ENCODE assay signal across 8 cellular contexts in the genomic region with DNA sequence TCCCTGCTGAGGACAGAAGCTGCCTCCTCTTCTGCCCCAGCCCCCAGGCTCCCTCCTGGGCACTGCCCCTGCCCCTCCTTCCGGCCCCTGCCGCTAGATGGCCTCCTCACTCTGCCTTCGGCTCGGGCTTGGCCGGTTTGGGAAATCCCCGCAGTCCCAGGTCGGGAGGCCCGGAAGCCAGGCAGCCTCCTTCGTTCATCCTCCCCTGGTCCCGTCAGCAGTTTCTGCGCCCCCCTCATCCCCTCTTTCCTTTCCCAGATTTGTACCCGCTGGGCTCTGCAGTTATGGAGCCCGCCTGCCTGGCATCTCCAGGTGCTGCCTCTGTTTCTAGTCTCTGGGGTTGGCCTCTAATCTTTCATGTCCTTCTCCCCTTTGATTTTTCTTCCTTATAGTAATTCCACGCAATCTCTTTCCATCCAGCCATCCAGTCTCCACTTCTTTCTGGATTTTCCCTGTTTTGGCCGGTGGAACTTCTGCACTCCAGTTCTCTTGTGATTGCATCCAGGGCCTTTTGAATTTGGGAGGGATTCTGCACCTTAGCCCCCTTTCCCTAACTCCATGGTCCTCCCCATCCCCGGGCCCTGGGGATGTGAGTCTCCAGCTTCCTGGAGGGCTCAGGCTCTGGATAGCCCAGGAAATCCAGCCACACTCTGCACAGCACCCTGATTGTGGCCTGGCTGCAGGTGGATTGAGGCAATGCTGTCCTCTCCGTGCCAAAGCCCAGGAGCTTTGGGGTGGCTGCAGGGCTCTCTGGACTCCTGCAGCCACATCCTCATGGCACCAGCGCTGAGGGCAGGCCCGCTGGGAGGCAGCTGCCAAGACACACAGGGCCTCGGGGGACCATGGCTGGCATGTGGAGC. TPM values are rescaled to one million over a fixed set of nuclear protein-coding genes. Genes with fewer than 3 reads are reported as not detected.
DNase-seq lines count a peak whose midpoint lies in the region; ATAC-seq and TF ChIP-seq lines count a peak whose summit lies in the region.

No MANE protein-coding gene starts in this region.

- no peaks in the 10 kb centered on the region for H3F3A ChIP-seq in PC-9 (ENCODE audit: insufficient read depth, low read depth)

- DNase-seq in Ammon's horn (ENCODE audit: low spot score): peak; percentile 42
- DNase-seq in PC-9: peak; percentile 49 to 80
- DNase-seq in activated effector memory CD4-positive, alpha-beta T cell treated with Interleukin-2 at 50 U/mL for 16 hours: peak; percentile 9
- DNase-seq in heart right ventricle: peak; percentile 18 to 44
- peak; percentile 70 for DNase-seq in stimulated activated CD4-positive, alpha-beta T cell treated with anti-CD3 and anti-CD28 coated beads, Interleukin-1b, Interleukin-23, amount 100 ng/mL, for 48 hours
- DNase-seq in omental fat pad (ENCODE audit: low spot score): no peak

- no peaks in the 10 kb centered on the region for H3K27me3 ChIP-seq in PC-9 (ENCODE audit: insufficient read depth, low read depth)
- H3K27me3 ChIP-seq in heart right ventricle: peaks cover 2 to 95% (median 87%) of the 10 kb centered on the region in 7 donors

- H3K79me2 ChIP-seq in PC-9 (ENCODE audit: low read depth): no peaks in the 10 kb centered on the region

- H4K20me1 ChIP-seq in PC-9 (ENCODE audit: insufficient read depth): no peaks in the 10 kb centered on the region

- H3K27ac ChIP-seq in PC-9 (no peak overlapping the region), heart right ventricle (no peak overlapping the region)

- H3K9me3 ChIP-seq in PC-9 (ENCODE audit: insufficient read depth, low read depth) (no peaks in the 10 kb centered on the region), heart right ventricle (no peaks in the 10 kb centered on the region)

- H3K36me3 ChIP-seq in PC-9 (ENCODE audit: low read depth) (no peaks in the 10 kb centered on the region), heart right ventricle (no peaks in the 10 kb centered on the region)

- H3K4me3 ChIP-seq in PC-9: peak overlapping the region; percentile 11; the same call in 1 of the 2 replicates
- no peak overlapping the region for H3K4me3 ChIP-seq in heart right ventricle

- H2AFZ ChIP-seq in PC-9: 0 out of 2 replicates have a peak overlapping the region, but pooled peaks have one; percentile 36

- whole genome bisulfite sequencing in heart right ventricle, 2 donors: 28 to 31% methylated on average over 20 of the region's 20 CpGs

- peak overlapping the region; percentile 62 for H3K4me2 ChIP-seq in PC-9

- CTCF ChIA-PET in PC-9 (lab: Charles Lee): no interaction called here

- POLR2A ChIA-PET in PC-9 (lab: Charles Lee; ENCODE audit: unreplicated experiment): interaction anchor here (0.5 kb wide), 1 partner anchor 407 kb away, joined by 3 read pairs; no protein-coding TSS in a partner anchor

- ATAC-seq in GM18508 (IDR thresholded peaks at IDR 0.05; ENCODE audit: insufficient read depth, unreplicated experiment) (peak; percentile 86), HG02970 (IDR thresholded peaks at IDR 0.05; ENCODE audit: low FRiP score, unreplicated experiment) (peak; percentile 60), heart right ventricle (peak in 7 of 8 donors; percentile 22 to 79 (median 74)), omental fat pad (ENCODE audit: low FRiP score) (no peak)

- H3K9me2 ChIP-seq in PC-9 (ENCODE audit: insufficient read depth): no peaks in the 10 kb centered on the region

- H3K4me1 ChIP-seq in PC-9 (replicated peaks; ENCODE audit: insufficient read depth) (peaks cover 39% of the 10 kb centered on the region), heart right ventricle (peaks cover 0 to 16% (median 4%) of the 10 kb centered on the region in 9 donors)

- TF ChIP-seq CTCF in PC-9 (conservative IDR thresholded peaks at IDR 0.05): peak; percentile 90
- TF ChIP-seq CTCF in heart right ventricle (IDR thresholded peaks at IDR 0.05): peak in 7 of 9 donors; percentile 51 to 65 (median 59)
- no peak for TF ChIP-seq CTCF in omental fat pad (IDR thresholded peaks at IDR 0.05)

- intact Hi-C loops in PC-9 (cut with micrococcal nuclease; ENCODE audit: unreplicated experiment): loop anchor here (2.0 kb wide), 3 partner anchors 135 to 657 kb away; no protein-coding TSS in a partner anchor
- intact Hi-C loops in heart right ventricle (cut with DNase I): loop anchor here in 7 of 10 donors (5.0 to 10.0 kb wide), 3 partner anchors 657 to 949 kb away; no protein-coding TSS in a partner anchor

- BruUV-seq in PC-9 (replicated peaks; lab: Mats Ljungman, UMichigan): no TSS peak

RNA-seq across cellular contexts. Expression of gene SHH, which starts 3.3 kb away (rescaled TPM):
- total RNA-seq in PC-9 (2021): not detected in 2 replicates
- total RNA-seq in heart right ventricle: not detected
- polyA plus RNA-seq in heart right ventricle: not detected
- total RNA-seq in omental fat pad: not detected

Comparison
In these comparisons a context has a peak if more than half of its experiments do, and no peak if none do; other contexts are left out.
1. CTCF ChIP-seq: peak in PC-9 (single experiment) and heart right ventricle (7 of 9); none in omental fat pad (0 of 3).